In the genomic region with DNA sequence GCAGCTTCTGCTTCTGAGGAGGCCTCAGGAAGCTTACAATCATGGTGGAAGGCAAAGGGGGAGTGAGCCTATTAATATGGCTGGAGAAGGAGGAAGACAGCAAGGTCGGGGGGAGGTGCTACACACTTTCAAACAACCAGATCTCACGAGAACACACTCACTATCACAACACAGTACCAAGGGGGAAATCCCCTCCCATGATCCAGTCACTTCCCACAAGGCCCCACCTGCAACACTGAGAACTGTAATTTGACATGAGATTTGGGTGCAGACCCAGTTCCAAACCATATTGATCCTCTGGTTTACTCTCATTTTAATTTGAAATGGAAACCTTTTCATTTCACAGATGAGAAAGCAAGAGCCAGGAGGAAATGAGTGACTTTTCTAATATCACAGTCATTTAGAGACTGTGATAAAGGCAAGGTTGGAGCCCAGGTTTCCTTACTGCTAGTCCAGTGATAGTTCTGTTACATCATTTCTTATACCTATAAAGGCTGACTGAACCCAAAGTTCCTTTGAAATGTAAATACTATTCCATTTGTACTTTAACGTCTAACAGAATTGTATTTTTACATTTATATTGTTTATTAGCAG, we compare ENCODE assay signal across 15 cellular contexts.
A peak's percentile ranks its signal among the peaks of the same experiment; 100 is the strongest.
DNase-seq lines count a peak whose midpoint lies in the region; ATAC-seq and TF ChIP-seq lines count a peak whose summit lies in the region.
"Had no signal": no experiment of that assay in that cellular context is flagged by ENCODE, and none has a peak within 500 bp of the region (broad histone marks: within the 10 kb centered on the region; RNA-seq: fewer than 3 reads in every experiment).

No MANE protein-coding gene starts in this region.

- H3K27me3 Mint-ChIP-seq in stimulated activated naive B cell treated with anti-CD40 and anti-IgM and Interleukin-4, amounts not matched to agents 10 μg/mL and 1 μg/mL and 100 μg/mL, for 72 hours = peaks cover 32 to 45% of the 10 kb centered on the region in 2 donors

- DNase-seq in heart left ventricle (no peak), Right ventricle myocardium superior (no peak), NCI-H1417 (lab: John Stamatoyannopoulos, UW) (no peak), SW480 (ENCODE audit: low spot score) (no peak), SJCRH30 (no peak)
- no peak for DNase-seq in stimulated activated naive B cell treated with anti-CD40 and anti-IgM and Interleukin-4, amounts not matched to agents 10 μg/mL and 1 μg/mL and 100 μg/mL, for 72 hours
- DNase-seq: Calu3; left colon; Peyer's patch; stimulated activated CD4-positive, alpha-beta T cell treated with anti-CD3 and anti-CD28 coated beads, Interleukin-4, amount 100 ng/mL, for 4 hours; transverse colon had no signal

- 61 to 75% (median 70%) methylated on average over 3 of the region's 3 CpGs for WGBS in heart left ventricle, 4 donors

- H3K9me3 ChIP-seq in heart left ventricle (peaks cover 0 to 7% (median 0%) of the 10 kb centered on the region in 12 donors), SJCRH30 (replicated peaks) (no peaks in the 10 kb centered on the region)
- H3K9me3 ChIP-seq: Peyer's patch, transverse colon had no signal

- ATAC-seq in heart left ventricle (no peak), Right ventricle myocardium superior (ENCODE audit: poor library complexity) (no peak), HG02938 (IDR thresholded peaks at IDR 0.05; ENCODE audit: unreplicated experiment) (peak; percentile 67)
- peak; percentile 45 to 49 for ATAC-seq in stimulated activated naive B cell treated with anti-CD40 and anti-IgM and Interleukin-4, amounts not matched to agents 10 μg/mL and 1 μg/mL and 100 μg/mL, for 72 hours (replicated peaks)
- ATAC-seq: left colon had no signal

- H3K4me3 ChIP-seq in heart left ventricle (no peak overlapping the region), SJCRH30 (no peak overlapping the region)
- H3K4me3 ChIP-seq: Peyer's patch, transverse colon had no signal

- intact Hi-C loops in heart left ventricle (cut with DNase I) (loop anchor here in 6 of 10 donors (5.0 to 10.0 kb wide), 4 partner anchors 133 to 265 kb away; no protein-coding TSS in a partner anchor), Right ventricle myocardium superior (cut with DNase I) (no loop called here)

- H3K27ac ChIP-seq in heart left ventricle = peak overlapping the region; percentile 9 to 81 (median 68)
- peak overlapping the region; percentile 30 for H3K27ac ChIP-seq in angular gyrus (ENCODE audit: low read depth, low read length)
- H3K27ac ChIP-seq in SJCRH30 = no peak overlapping the region
- H3K27ac ChIP-seq: Peyer's patch, transverse colon had no signal

- no peak for TF ChIP-seq POLR2A in heart left ventricle (IDR thresholded peaks at IDR 0.05)

- peaks cover 11 to 18% of the 10 kb centered on the region in 2 donors for H3K4me1 Mint-ChIP-seq in stimulated activated naive B cell treated with anti-CD40 and anti-IgM and Interleukin-4, amounts not matched to agents 10 μg/mL and 1 μg/mL and 100 μg/mL, for 72 hours

- H3K27me3 ChIP-seq in heart left ventricle = no peaks in the 10 kb centered on the region
- H3K27me3 ChIP-seq in SJCRH30 = peaks cover 4% of the 10 kb centered on the region; the same call in 1 of the 2 replicates
- H3K27me3 ChIP-seq: Peyer's patch had no signal

- H3K36me3 ChIP-seq in heart left ventricle (no peaks in the 10 kb centered on the region), SJCRH30 (no peaks in the 10 kb centered on the region)
- H3K36me3 ChIP-seq: Peyer's patch, transverse colon had no signal

- no peaks in the 10 kb centered on the region for H3K9me3 Mint-ChIP-seq in stimulated activated naive B cell treated with anti-CD40 and anti-IgM and Interleukin-4, amounts not matched to agents 10 μg/mL and 1 μg/mL and 100 μg/mL, for 72 hours

- no peak for TF ChIP-seq CTCF in heart left ventricle (IDR thresholded peaks at IDR 0.05)

- H3K4me1 ChIP-seq in heart left ventricle (peaks cover 0 to 31% (median 15%) of the 10 kb centered on the region in 12 donors), SJCRH30 (peaks cover 3% of the 10 kb centered on the region; the same call in 1 of the 2 replicates)
- H3K4me1 ChIP-seq: Peyer's patch had no signal

- H3K36me3 Mint-ChIP-seq in stimulated activated naive B cell treated with anti-CD40 and anti-IgM and Interleukin-4, amounts not matched to agents 10 μg/mL and 1 μg/mL and 100 μg/mL, for 72 hours = no peaks in the 10 kb centered on the region
- H3K36me3 Mint-ChIP-seq: activated naive CD8-positive, alpha-beta T cell had no signal

- H3K27ac Mint-ChIP-seq in stimulated activated naive B cell treated with anti-CD40 and anti-IgM and Interleukin-4, amounts not matched to agents 10 μg/mL and 1 μg/mL and 100 μg/mL, for 72 hours = no peak overlapping the region
- H3K27ac Mint-ChIP-seq: activated naive CD8-positive, alpha-beta T cell; B cell had no signal

- H3K4me3 Mint-ChIP-seq in stimulated activated naive B cell treated with anti-CD40 and anti-IgM and Interleukin-4, amounts not matched to agents 10 μg/mL and 1 μg/mL and 100 μg/mL, for 72 hours = no peak overlapping the region
- H3K4me3 Mint-ChIP-seq: activated naive CD8-positive, alpha-beta T cell; B cell had no signal

Comparison
In these comparisons a context has a peak if more than half of its experiments do, and no peak if none do; other contexts are left out.
1. ATAC-seq: peak in HG02938 (single experiment) and stimulated activated naive B cell treated with anti-CD40 and anti-IgM and Interleukin-4, amounts not matched to agents 10 μg/mL and 1 μg/mL and 100 μg/mL, for 72 hours (2 of 2); none in heart left ventricle (0 of 4) and Right ventricle myocardium superior (single experiment).